ENCODE assay signal across 15 cellular contexts in the genomic region with DNA sequence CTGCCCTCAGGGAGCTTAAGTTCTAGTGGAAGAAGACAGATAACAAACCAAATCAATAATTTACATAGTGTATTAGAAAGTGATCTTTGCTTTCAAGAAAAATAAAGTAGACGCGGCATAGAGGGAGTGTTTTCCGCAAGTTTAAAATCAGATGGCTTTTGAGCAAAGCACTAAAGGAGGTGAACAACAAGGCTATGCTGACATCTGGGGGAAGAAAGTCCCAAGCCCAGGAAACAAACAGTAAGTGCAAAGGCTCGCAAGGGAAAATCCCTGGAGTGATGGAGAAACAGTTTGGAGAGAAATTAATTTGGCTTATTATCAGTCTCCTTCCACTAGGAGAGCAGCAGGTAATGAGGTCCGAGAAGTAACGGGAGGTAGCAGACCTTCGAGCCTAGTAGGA. TPM values are rescaled to one million over a fixed set of nuclear protein-coding genes. Genes with fewer than 3 reads are reported as not detected.
DNase-seq lines count a peak whose midpoint lies in the region; ATAC-seq and TF ChIP-seq lines count a peak whose summit lies in the region.
"Had no signal": no experiment of that assay in that cellular context is flagged by ENCODE, and none has a peak within 500 bp of the region (broad histone marks: within the 10 kb centered on the region; RNA-seq: fewer than 3 reads in every experiment).

No MANE protein-coding gene starts in this region.

- peak overlapping the region; percentile 80 for H3K4me3 ChIP-seq in Loucy (ENCODE audit: low read length, poor library complexity, severe bottlenecking)
- no peak overlapping the region for H3K4me3 ChIP-seq in lower lobe of right lung

- intact Hi-C loops in activated CD4-positive, alpha-beta T cell treated with anti-CD3 and anti-CD28 coated beads for 36 hours (cut with DNase I, micrococcal nuclease): loop anchor here (2.0 to 5.0 kb wide), 5 partner anchors 276 to 1099 kb away; a partner anchor contains a TSS
- intact Hi-C loops in lower lobe of right lung (cut with DNase I): loop anchor here (10.0 kb wide), 1 partner anchor 329 kb away; a partner anchor contains a TSS

- no peak overlapping the region for H3K9ac ChIP-seq in Loucy (ENCODE audit: low read depth, low read length, poor library complexity, severe bottlenecking)

- DNase-seq in activated CD4-positive, alpha-beta T cell treated with anti-CD3 and anti-CD28 coated beads for 36 hours: no peak
- DNase-seq in activated CD4-positive, alpha-beta T cell treated with anti-CD3 and anti-CD28 coated beads for 48 hours: no peak
- DNase-seq in nephron progenitor cell (no peak), lower lobe of right lung (no peak), NCI-H1694 (lab: John Stamatoyannopoulos, UW) (no peak)
- DNase-seq: activated CD4-positive, CD25-positive, alpha-beta regulatory T cell treated with anti-CD3 and anti-CD28 coated beads, Interleukin-2, amount 50 U/mL, for 72 hours; amygdala; gastrocnemius medialis; NCI-H1105 treated with DMSO at 0.1 percent for 48 hours; NCI-H524; spleen; trophoblast cell had no signal

- H3K9me2 ChIP-seq in Loucy (replicated peaks; ENCODE audit: low read depth, low read length): no peaks in the 10 kb centered on the region

- H2AFZ ChIP-seq in Loucy (ENCODE audit: low read length): peak overlapping the region; percentile 92; the same call in 1 of the 2 replicates

- no peaks in the 10 kb centered on the region for H3K27me3 ChIP-seq in Loucy (ENCODE audit: insufficient read depth, low read length, poor library complexity, severe bottlenecking)
- H3K27me3 ChIP-seq in lower lobe of right lung (ENCODE audit: low read depth): peaks cover 4% of the 10 kb centered on the region
- H3K27me3 ChIP-seq: gastrocnemius medialis had no signal

- no peak overlapping the region for H3K27ac Mint-ChIP-seq in activated CD4-positive, alpha-beta T cell treated with anti-CD3 and anti-CD28 coated beads for 36 hours
- H3K27ac Mint-ChIP-seq in brain (peak overlapping the region in 2 of 5 experiments; percentile 7 to 61), nephron progenitor cell (no peak overlapping the region)

- POLR2A ChIA-PET in activated CD4-positive, alpha-beta T cell treated with anti-CD3 and anti-CD28 coated beads for 36 hours (lab: Charles Lee): no interaction called here

- no peaks in the 10 kb centered on the region for H3K9me3 ChIP-seq in Loucy (ENCODE audit: insufficient read depth, low read depth, low read length)
- no peaks in the 10 kb centered on the region for H3K9me3 ChIP-seq in lower lobe of right lung
- H3K9me3 ChIP-seq: gastrocnemius medialis, spleen had no signal

- H3K9me3 Mint-ChIP-seq in activated CD4-positive, alpha-beta T cell treated with anti-CD3 and anti-CD28 coated beads for 36 hours (ENCODE audit: low read depth): no peaks in the 10 kb centered on the region
- H3K9me3 Mint-ChIP-seq in brain: peaks cover 0 to 9% (median 4%) of the 10 kb centered on the region in 5 experiments
- peaks cover 3% of the 10 kb centered on the region for H3K9me3 Mint-ChIP-seq in nephron progenitor cell

- ATAC-seq in activated CD4-positive, alpha-beta T cell treated with anti-CD3 and anti-CD28 coated beads for 36 hours: no peak
- ATAC-seq in activated CD4-positive, CD25-positive, alpha-beta regulatory T cell treated with anti-CD3 and anti-CD28 coated beads, Interleukin-2, amount 50 U/mL, for 24 hours: no peak
- no peak for ATAC-seq in lower lobe of right lung
- ATAC-seq: gastrocnemius medialis had no signal

- peak overlapping the region; percentile 83 for H3K4me3 Mint-ChIP-seq in activated CD4-positive, alpha-beta T cell treated with anti-CD3 and anti-CD28 coated beads for 36 hours
- peak overlapping the region; percentile 80 to 95 (median 91) for H3K4me3 Mint-ChIP-seq in brain
- peak overlapping the region; percentile 71 for H3K4me3 Mint-ChIP-seq in nephron progenitor cell

- peaks cover 14% of the 10 kb centered on the region for H3K27me3 Mint-ChIP-seq in activated CD4-positive, alpha-beta T cell treated with anti-CD3 and anti-CD28 coated beads for 36 hours
- H3K27me3 Mint-ChIP-seq in brain (peaks cover 17% of the 10 kb centered on the region), nephron progenitor cell (ENCODE audit: low read depth, poor library complexity) (peaks cover 44% of the 10 kb centered on the region)

- peaks cover 3% of the 10 kb centered on the region for H3K36me3 Mint-ChIP-seq in activated CD4-positive, alpha-beta T cell treated with anti-CD3 and anti-CD28 coated beads for 36 hours (ENCODE audit: low read depth)
- peaks cover 5% of the 10 kb centered on the region for H3K36me3 Mint-ChIP-seq in brain
- peaks cover 11% of the 10 kb centered on the region for H3K36me3 Mint-ChIP-seq in nephron progenitor cell (ENCODE audit: low read depth)

- peaks cover 35% of the 10 kb centered on the region for H3K4me1 Mint-ChIP-seq in activated CD4-positive, alpha-beta T cell treated with anti-CD3 and anti-CD28 coated beads for 36 hours
- peaks cover 35% of the 10 kb centered on the region for H3K4me1 Mint-ChIP-seq in brain
- peaks cover 36% of the 10 kb centered on the region for H3K4me1 Mint-ChIP-seq in nephron progenitor cell

- TF ChIP-seq CTCF in Loucy (conservative IDR thresholded peaks at IDR 0.05; ENCODE audit: low read length): no peak
- no peak for TF ChIP-seq CTCF in brain (conservative IDR thresholded peaks at IDR 0.05)
- TF ChIP-seq CTCF in nephron progenitor cell (IDR thresholded peaks at IDR 0.05): no peak
- TF ChIP-seq CTCF in lower lobe of right lung (IDR thresholded peaks at IDR 0.05): no peak

- peaks cover 18% of the 10 kb centered on the region; the same call in 1 of the 2 replicates for H3K79me2 ChIP-seq in Loucy (ENCODE audit: insufficient read depth, low read length)

- no peaks in the 10 kb centered on the region for H3K36me3 ChIP-seq in Loucy (ENCODE audit: insufficient read depth, low read length)
- no peaks in the 10 kb centered on the region for H3K36me3 ChIP-seq in lower lobe of right lung
- H3K36me3 ChIP-seq: gastrocnemius medialis, spleen had no signal

- H3K4me2 ChIP-seq in Loucy (ENCODE audit: low read depth, low read length, poor library complexity, severe bottlenecking): peak overlapping the region; percentile 99

- H3F3A ChIP-seq in Loucy (ENCODE audit: low read depth): no peaks in the 10 kb centered on the region

- no peaks in the 10 kb centered on the region for H4K20me1 ChIP-seq in Loucy (ENCODE audit: insufficient read depth, low read length, poor library complexity, severe bottlenecking)

- CTCF ChIA-PET in activated CD4-positive, alpha-beta T cell treated with anti-CD3 and anti-CD28 coated beads for 36 hours (lab: Charles Lee): interaction anchor here (0.8 to 2.8 kb wide), 9 partner anchors 9 to 328 kb away, joined by 3 to 26 read pairs (median 6); no protein-coding TSS in a partner anchor

- H3K27ac ChIP-seq in lower lobe of right lung: no peak overlapping the region
- H3K27ac ChIP-seq: spleen had no signal

- H3K4me1 ChIP-seq in Loucy (ENCODE audit: insufficient read depth, low read length, poor library complexity, severe bottlenecking): peaks cover 33% of the 10 kb centered on the region
- peaks cover 33% of the 10 kb centered on the region for H3K4me1 ChIP-seq in lower lobe of right lung

RNA-seq across cellular contexts. Expression of a gene that starts 1.9 kb away (rescaled TPM):
- 1 to 10 TPM; 4.2 to 4.5 TPM for total RNA-seq in activated CD4-positive, alpha-beta T cell treated with anti-CD3 and anti-CD28 coated beads for 36 hours
- 12.5 TPM for polyA plus RNA-seq in brain (ENCODE audit: insufficient read depth, low read depth, low replicate concordance)
- total RNA-seq in lower lobe of right lung: 12.1 TPM

RNA-seq across cellular contexts. Expression of a gene that starts 46.9 kb away (rescaled TPM):
- 1 to 10 TPM; 1.1 to 1.5 TPM for total RNA-seq in activated CD4-positive, alpha-beta T cell treated with anti-CD3 and anti-CD28 coated beads for 36 hours
- polyA plus RNA-seq in brain (ENCODE audit: insufficient read depth, low read depth, low replicate concordance): 16.8 TPM
- 1.9 TPM for total RNA-seq in lower lobe of right lung
